Comparison of ENCODE assay signal across 11 cellular contexts in the genomic region with DNA sequence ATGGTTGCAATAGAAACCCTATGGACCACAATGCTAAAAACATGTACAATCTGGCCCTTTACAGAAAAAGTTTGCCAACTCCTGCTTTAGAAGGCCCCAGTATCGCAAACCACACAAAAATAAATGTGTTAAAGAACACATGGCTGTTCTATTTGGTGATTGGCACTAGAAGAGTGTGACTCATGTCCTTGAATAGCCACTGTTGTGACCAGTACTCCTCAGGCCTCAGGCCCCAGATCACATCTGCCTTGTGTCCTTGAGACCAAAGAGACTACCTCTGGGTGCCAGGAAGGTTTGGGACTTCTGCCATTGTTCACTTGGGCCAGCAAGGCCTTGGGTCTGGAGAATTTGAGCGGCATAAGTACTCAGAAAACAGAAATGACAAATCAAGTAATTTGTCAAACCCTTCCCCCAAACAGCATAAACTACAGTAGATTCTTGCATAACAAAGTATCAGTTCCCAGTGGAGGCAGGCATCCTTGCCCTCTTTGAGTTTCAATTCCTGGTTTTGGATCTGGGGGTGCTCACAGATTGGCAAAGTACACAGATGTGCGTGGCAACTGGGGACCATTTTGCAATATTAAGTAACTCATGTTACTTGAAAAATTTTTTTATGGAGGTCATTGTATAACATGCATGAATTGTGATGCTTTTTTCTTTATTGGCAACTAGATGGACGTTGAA. TPM values are rescaled to one million over a fixed set of nuclear protein-coding genes. Genes with fewer than 3 reads are reported as not detected.
DNase-seq lines count a peak whose midpoint lies in the region; ATAC-seq and TF ChIP-seq lines count a peak whose summit lies in the region.
"Had no signal": no experiment of that assay in that cellular context is flagged by ENCODE, and none has a peak within 500 bp of the region (broad histone marks: within the 10 kb centered on the region; RNA-seq: fewer than 3 reads in every experiment).

No MANE protein-coding gene starts in this region.

- H3K9me2 ChIP-seq in OCI-LY7 (ENCODE audit: insufficient read depth, low read length): no peaks in the 10 kb centered on the region
- no peaks in the 10 kb centered on the region for H3K9me2 ChIP-seq in GM23248 (ENCODE audit: insufficient read depth)

- ATAC-seq in Right ventricle myocardium superior (ENCODE audit: poor library complexity): peak; percentile 75
- ATAC-seq: Panc1 had no signal

- H4K20me1 ChIP-seq in OCI-LY7 (ENCODE audit: insufficient read depth, low read length): no peaks in the 10 kb centered on the region
- H4K20me1 ChIP-seq in GM23248 (ENCODE audit: insufficient read depth): no peaks in the 10 kb centered on the region

- H3K4me2 ChIP-seq in OCI-LY7 (ENCODE audit: low read length) (no peak overlapping the region), GM23248 (ENCODE audit: unreplicated experiment) (no peak overlapping the region)

- H3K36me3 ChIP-seq in OCI-LY7 (ENCODE audit: insufficient read depth, low read length) (no peaks in the 10 kb centered on the region), GM23248 (ENCODE audit: low read depth) (no peaks in the 10 kb centered on the region)

- intact Hi-C loops in OCI-LY7 (cut with micrococcal nuclease; ENCODE audit: unreplicated experiment) (no loop called here), Right ventricle myocardium superior (cut with DNase I) (no loop called here)

- peak in 11 of 14 donors; percentile 15 to 78 (median 43) for DNase-seq in C1 segment of cervical spinal cord (lab: John Stamatoyannopoulos, UW)
- DNase-seq in OCI-LY7 (ENCODE audit: low spot score): no peak
- DNase-seq in Right ventricle myocardium superior: no peak
- DNase-seq in renal cortical epithelial cell (ENCODE audit: low read depth): peak; percentile 23
- no peak for DNase-seq in G401 (ENCODE audit: low spot score)
- no peak for DNase-seq in NCI-H1092 (lab: John Stamatoyannopoulos, UW)
- DNase-seq in GM23248: no peak
- DNase-seq in NCI-H1436 (lab: John Stamatoyannopoulos, UW): no peak
- DNase-seq: activated gamma-delta T cell treated with Interleukin-2 at 50 U/mL for 16 hours, NCI-H2029 had no signal

- H3K4me3 ChIP-seq in OCI-LY7 (ENCODE audit: low read depth, low read length, poor library complexity, severe bottlenecking) (no peak overlapping the region), GM23248 (no peak overlapping the region)

- peaks cover 9% of the 10 kb centered on the region; the same call in 1 of the 2 replicates for H3K9me3 ChIP-seq in OCI-LY7 (ENCODE audit: low read length)
- H3K9me3 ChIP-seq in GM23248 (ENCODE audit: low read depth): no peaks in the 10 kb centered on the region

- H3K27ac ChIP-seq in OCI-LY7 (ENCODE audit: low read depth, low read length, poor library complexity, severe bottlenecking): no peak overlapping the region
- H3K27ac ChIP-seq in GM23248: no peak overlapping the region

- no peaks in the 10 kb centered on the region for H3K27me3 ChIP-seq in GM23248 (replicated peaks; ENCODE audit: insufficient read depth)

- H3K4me1 ChIP-seq in OCI-LY7 (ENCODE audit: insufficient read depth, low read length, poor library complexity, severe bottlenecking): peaks cover 5% of the 10 kb centered on the region
- H3K4me1 ChIP-seq in GM23248 (ENCODE audit: insufficient read depth): peaks cover 13% of the 10 kb centered on the region; the same call in 1 of the 2 replicates

- in situ Hi-C loops in G401 (cut with HindIII; ENCODE audit: low sequenced_read_pairs): loop anchor here (5.0 kb wide), 1 partner anchor 42 kb away; no protein-coding TSS in a partner anchor
- in situ Hi-C loops in GM23248 (cut with MboI): no loop called here

- no peak overlapping the region for H3K9ac ChIP-seq in GM23248

- TF ChIP-seq CTCF in OCI-LY7 (conservative IDR thresholded peaks at IDR 0.05; ENCODE audit: low read length): no peak

- CTCF ChIA-PET in OCI-LY7 (lab: Charles Lee; ENCODE audit: unreplicated experiment): no interaction called here

- H3K79me2 ChIP-seq in OCI-LY7 (ENCODE audit: insufficient read depth, low read depth, low read length): no peaks in the 10 kb centered on the region
- H3K79me2 ChIP-seq in GM23248 (ENCODE audit: insufficient read depth): no peaks in the 10 kb centered on the region

- peaks cover 3% of the 10 kb centered on the region; the same call in 1 of the 2 replicates for H3F3A ChIP-seq in GM23248 (ENCODE audit: insufficient read depth)

- POLR2A ChIA-PET in OCI-LY7 (lab: Charles Lee): no interaction called here

- H2AFZ ChIP-seq in OCI-LY7 (ENCODE audit: low read length) (0 out of 2 replicates have a peak overlapping the region, but pooled peaks have one; percentile 6), GM23248 (no peak overlapping the region)

- 90 to 91% methylated on average over 4 of the region's 4 CpGs for WGBS in GM23248 (ENCODE audit: low coverage in 1 of 2, low lambda C conversion rate in 2 of 2, missing lambda C conversion rate in 2 of 2), 2 experiments

- no TSS peak for BruUV-seq in OCI-LY7 (replicated peaks; lab: Mats Ljungman, UMichigan)

RNA-seq across cellular contexts. Expression of a gene that starts 50.2 kb away (rescaled TPM):
- total RNA-seq in OCI-LY7 (2014; rRNA removed; shearing (Covaris generic)): 1.7 and 2.9 TPM in 2 replicates
- total RNA-seq in OCI-LY7 (2022): 3.3 and 4.1 TPM in 2 replicates
- total RNA-seq in Right ventricle myocardium superior: 17.7 TPM
- total RNA-seq in renal cortical epithelial cell: 11.6 and 19.4 TPM in 2 replicates
- total RNA-seq in G401 (2014; rRNA removed; shearing (Covaris generic)): 8.5 and 9.1 TPM in 2 replicates
- total RNA-seq in GM23248 (2014; rRNA removed; shearing (Covaris generic)): 22.5 and 23.6 TPM in 2 replicates
- 15.6 and 15.9 TPM in 2 replicates for polyA plus RNA-seq in GM23248 (2016; fragmentation: Nextera tagmentation; extraction: Ambion mirVana)

Comparison
In these comparisons a context has a peak if more than half of its experiments do, and no peak if none do; other contexts are left out.
1. DNase-seq: peak in C1 segment of cervical spinal cord (11 of 14) and renal cortical epithelial cell (single experiment); none in OCI-LY7 (single experiment), Right ventricle myocardium superior (single experiment), G401 (single experiment), NCI-H1092 (single experiment), GM23248 (single experiment) and NCI-H1436 (single experiment).